In genomic region chr3:187518616-187519015, GRCh38 we compare ENCODE assay signal across 34 cellular contexts.
DNase-seq lines count a peak whose midpoint lies in the region; ATAC-seq, FAIRE-seq and TF ChIP-seq lines count a peak whose summit lies in the region.
"Had no signal": no experiment of that assay in that cellular context is flagged by ENCODE, and none has a peak within 500 bp of the region (broad histone marks: within the 10 kb centered on the region; RNA-seq: fewer than 3 reads in every experiment).

No MANE protein-coding gene starts in this region.

- no peak for TF ChIP-seq EP300 in K562 (IDR thresholded peaks at IDR 0.05; ENCODE audit: low read length)

- no peaks in the 10 kb centered on the region for H3K27me3 ChIP-seq in OCI-LY1 (ENCODE audit: insufficient read depth, low read length)
- no peaks in the 10 kb centered on the region for H3K27me3 ChIP-seq in K562 (ENCODE audit: control insufficient read depth in 2 of 2, insufficient read depth in 2 of 2, low read length in 2 of 2)
- H3K27me3 ChIP-seq in neuronal stem cell (ENCODE audit: control insufficient read depth in 3 of 3, insufficient read depth in 3 of 3, low read depth in 1 of 3, low read length in 3 of 3) = no peaks in the 10 kb centered on the region
- H3K27me3 ChIP-seq: ascending aorta, MG63, right atrium auricular region, testis had no signal

- no peaks in the 10 kb centered on the region for H3K9me2 ChIP-seq in OCI-LY1 (ENCODE audit: low read depth, low read length)

- TF ChIP-seq CTCF in HFFc6 (IDR thresholded peaks at IDR 0.05) (no peak), OCI-LY1 (IDR thresholded peaks at IDR 0.05; ENCODE audit: low read length) (no peak), K562 (IDR thresholded peaks at IDR 0.05 in 2 of 3, conservative IDR thresholded peaks at IDR 0.05 in 1 of 3; ENCODE audit: insufficient read depth in 2 of 3, low read depth in 1 of 3, low read length in 3 of 3) (no peak)

- no peaks in the 10 kb centered on the region for H3K36me3 ChIP-seq in OCI-LY1 (ENCODE audit: insufficient read depth, low read length)
- no peaks in the 10 kb centered on the region for H3K36me3 ChIP-seq in K562 (ENCODE audit: control insufficient read depth, insufficient read depth, low read length)
- H3K36me3 ChIP-seq in neuronal stem cell (replicated peaks in 1 of 2; ENCODE audit: control insufficient read depth in 2 of 2, insufficient read depth in 2 of 2, low read length in 2 of 2) = no peaks in the 10 kb centered on the region
- H3K36me3 ChIP-seq: ascending aorta, MG63, right atrium auricular region had no signal

- H3K4me1 ChIP-seq in OCI-LY1 (ENCODE audit: insufficient read depth, low read length, severe bottlenecking) (peaks cover 56% of the 10 kb centered on the region), K562 (replicated peaks in 1 of 2; ENCODE audit: control insufficient read depth in 2 of 2, insufficient read depth in 2 of 2, low read length in 2 of 2) (peaks cover 7 to 15% of the 10 kb centered on the region in 2 experiments), neuronal stem cell (ENCODE audit: control insufficient read depth in 2 of 2, insufficient read depth in 1 of 2, low read depth in 1 of 2, low read length in 2 of 2) (peaks cover 0 to 3% of the 10 kb centered on the region in 2 donors)
- H3K4me1 ChIP-seq: ascending aorta, right atrium auricular region had no signal

- H2BK120ac ChIP-seq in neuronal stem cell (ENCODE audit: low read depth, low read length) = no peak overlapping the region

- H3K4me3 ChIP-seq in OCI-LY1 (ENCODE audit: low read depth, low read length, poor library complexity, severe bottlenecking) = no peak overlapping the region
- H3K4me3 ChIP-seq in K562 = no peak overlapping the region
- no peak overlapping the region for H3K4me3 ChIP-seq in neuronal stem cell (ENCODE audit: low read length in 2 of 2)
- H3K4me3 ChIP-seq: ascending aorta, coronary artery, MG63, right atrium auricular region, testis had no signal

- DNase-seq in HFFc6 (no peak), K562 (ENCODE audit: extremely low read depth in 1 of 4, low spot score in 3 of 4) (no peak), neuronal stem cell (ENCODE audit: low spot score) (no peak)
- no peak for DNase-seq in stimulated activated naive CD8-positive, alpha-beta T cell treated with anti-CD3 and anti-CD28 coated beads, Interleukin-15, Interleukin-2, amounts not matched to agents 100 U/mL and 50 U/mL, for 24 hours
- DNase-seq in activated effector memory CD4-positive, alpha-beta T cell treated with Interleukin-2 at 50 U/mL for 16 hours = no peak
- DNase-seq in stimulated activated naive B cell treated with anti-CD40 and anti-IgM and Interleukin-4, amounts not matched to agents 10 μg/mL and 1 μg/mL and 100 μg/mL, for 72 hours = no peak
- DNase-seq: ACHN; activated CD4-positive, alpha-beta T cell treated with anti-CD3 and anti-CD28 coated beads, Interleukin-2, amount 50 U/mL, for 4 hours; activated CD8-positive, alpha-beta memory T cell treated with anti-CD3 and anti-CD28 coated beads, Interleukin-2, amount 10 ng/mL, durations not matched to agents 7 days and 5 days; activated gamma-delta T cell treated with Interleukin-2 at 50 U/mL for 16 hours; activated naive CD8-positive, alpha-beta T cell treated with anti-CD3 and anti-CD28 coated beads, Interleukin-2, amount 10 ng/mL, durations not matched to agents 7 days and 5 days; activated T-cell treated with anti-CD3 and anti-CD28 coated beads, Interleukin-2, amount 50 U/mL, for 4 hours; CD8-positive, alpha-beta memory T cell; effector memory CD4-positive, alpha-beta T cell; hypothalamus; immature natural killer cell; KG1; left colon; MG63; NCI-H2081 treated with DMSO at 0.1 percent for 48 hours; NCI-H446 treated with DMSO at 0.1 percent for 48 hours; posterior cingulate gyrus; SHP77 treated with DMSO at 0.1 percent for 48 hours; small intestine; testis had no signal

- H3K79me2 ChIP-seq in OCI-LY1 (ENCODE audit: insufficient read depth, low read length) (no peaks in the 10 kb centered on the region), K562 (ENCODE audit: control insufficient read depth, insufficient read depth, low read length) (no peaks in the 10 kb centered on the region)

- no peak overlapping the region for H3K18ac ChIP-seq in neuronal stem cell (ENCODE audit: low read length)

- no peak for TF ChIP-seq RAD21 in K562 (CRISPR knock-in tag; conservative IDR thresholded peaks at IDR 0.05 in 1 of 2, IDR thresholded peaks at IDR 0.05 in 1 of 2)

- H3K4me3 Mint-ChIP-seq in HFFc6 = peak overlapping the region; percentile 66; the same call in 1 of the 2 replicates
- H3K4me3 Mint-ChIP-seq in stimulated activated naive B cell treated with anti-CD40 and anti-IgM and Interleukin-4, amounts not matched to agents 10 μg/mL and 1 μg/mL and 100 μg/mL, for 72 hours = no peak overlapping the region
- H3K4me3 Mint-ChIP-seq: activated CD8-positive, alpha-beta memory T cell treated with anti-CD3 and anti-CD28 coated beads, Interleukin-2, amount 10 ng/mL, durations not matched to agents 7 days and 5 days; activated naive CD8-positive, alpha-beta T cell treated with anti-CD3 and anti-CD28 coated beads, Interleukin-2, amount 10 ng/mL, durations not matched to agents 7 days and 5 days; activated T-cell treated with anti-CD3 and anti-CD28 coated beads, Interleukin-2, amount 50 U/mL, for 4 hours; CD8-positive, alpha-beta memory T cell; immature natural killer cell; neural crest cell; stimulated activated naive CD8-positive, alpha-beta T cell treated with anti-CD3 and anti-CD28 coated beads, Interleukin-15, Interleukin-2, amounts not matched to agents 100 ng/mL and 50 ng/mL, for 24 hours had no signal

- H4K91ac ChIP-seq in neuronal stem cell (ENCODE audit: low read depth, low read length, poor library complexity) = no peak overlapping the region

- H3K4me2 ChIP-seq in OCI-LY1 (ENCODE audit: low read length) = peak overlapping the region; percentile 27
- no peak overlapping the region for H3K4me2 ChIP-seq in K562 (ENCODE audit: insufficient read depth, low read length)
- H3K4me2 ChIP-seq in neuronal stem cell (ENCODE audit: insufficient read depth, low read length, poor library complexity, severe bottlenecking) = no peak overlapping the region

- no peak overlapping the region for H2BK12ac ChIP-seq in neuronal stem cell (ENCODE audit: low read length)

- H3K27ac Mint-ChIP-seq in HFFc6 = peak overlapping the region; percentile 77; the same call in 1 of the 2 replicates
- H3K27ac Mint-ChIP-seq in stimulated activated naive B cell treated with anti-CD40 and anti-IgM and Interleukin-4, amounts not matched to agents 10 μg/mL and 1 μg/mL and 100 μg/mL, for 72 hours = no peak overlapping the region
- H3K27ac Mint-ChIP-seq: activated CD8-positive, alpha-beta memory T cell treated with anti-CD3 and anti-CD28 coated beads, Interleukin-2, amount 10 ng/mL, durations not matched to agents 7 days and 5 days; activated naive CD8-positive, alpha-beta T cell treated with anti-CD3 and anti-CD28 coated beads, Interleukin-2, amount 10 ng/mL, durations not matched to agents 7 days and 5 days; CD8-positive, alpha-beta memory T cell; immature natural killer cell; stimulated activated naive CD8-positive, alpha-beta T cell treated with anti-CD3 and anti-CD28 coated beads, Interleukin-15, Interleukin-2, amounts not matched to agents 100 ng/mL and 50 ng/mL, for 24 hours had no signal

- peaks cover 30% of the 10 kb centered on the region for H3K4me1 Mint-ChIP-seq in HFFc6 (ENCODE audit: low read depth)
- peaks cover 7 to 9% of the 10 kb centered on the region in 2 donors for H3K4me1 Mint-ChIP-seq in stimulated activated naive B cell treated with anti-CD40 and anti-IgM and Interleukin-4, amounts not matched to agents 10 μg/mL and 1 μg/mL and 100 μg/mL, for 72 hours
- H3K4me1 Mint-ChIP-seq: activated CD8-positive, alpha-beta memory T cell treated with anti-CD3 and anti-CD28 coated beads, Interleukin-2, amount 10 ng/mL, durations not matched to agents 7 days and 5 days; activated naive CD8-positive, alpha-beta T cell treated with anti-CD3 and anti-CD28 coated beads, Interleukin-2, amount 10 ng/mL, durations not matched to agents 7 days and 5 days; CD8-positive, alpha-beta memory T cell; immature natural killer cell had no signal

- no peak overlapping the region for H2AFZ ChIP-seq in OCI-LY1 (ENCODE audit: low read length)
- no peak overlapping the region for H2AFZ ChIP-seq in K562 (ENCODE audit: low read depth, low read length)
- H2AFZ ChIP-seq in neuronal stem cell (ENCODE audit: low read length) = no peak overlapping the region

- intact Hi-C loops in K562 (cut with micrococcal nuclease) = no loop called here

- no peak for TF ChIP-seq POLR2A in K562 (conservative IDR thresholded peaks at IDR 0.05)

- in situ Hi-C loops in K562 (cut with MboI) = no loop called here

- no peak overlapping the region for H3K14ac ChIP-seq in neuronal stem cell (ENCODE audit: low read length)

- H3K27ac ChIP-seq in OCI-LY1 (ENCODE audit: low read depth, low read length, poor library complexity, severe bottlenecking) = peak overlapping the region; percentile 92
- H3K27ac ChIP-seq in K562 (ENCODE audit: extremely low read depth, low read depth, low read length) = no peak overlapping the region
- H3K27ac ChIP-seq in neuronal stem cell (replicated peaks; ENCODE audit: low read length) = peak overlapping the region; percentile 77
- H3K27ac ChIP-seq: ascending aorta, coronary artery, epithelial cell of prostate, right atrium auricular region, testis had no signal

- no peaks in the 10 kb centered on the region for H3K9me3 ChIP-seq in OCI-LY1 (ENCODE audit: low read length)
- no peaks in the 10 kb centered on the region for H3K9me3 ChIP-seq in K562 (replicated peaks; ENCODE audit: control insufficient read depth, insufficient read depth, low read depth, low read length)
- peaks cover 0 to 6% of the 10 kb centered on the region in 2 donors for H3K9me3 ChIP-seq in neuronal stem cell (replicated peaks in 1 of 2; ENCODE audit: control insufficient read depth in 2 of 2, insufficient read depth in 1 of 2, low read depth in 1 of 2, low read length in 2 of 2)
- H3K9me3 ChIP-seq: ascending aorta, MG63, right atrium auricular region, testis had no signal

- H3K9ac ChIP-seq in OCI-LY1 (ENCODE audit: low read length) (no peak overlapping the region), K562 (ENCODE audit: insufficient read depth in 1 of 2, low read depth in 2 of 2, low read length in 2 of 2) (no peak overlapping the region), neuronal stem cell (ENCODE audit: low read depth, low read length, poor library complexity) (no peak overlapping the region)

- H3K36me3 Mint-ChIP-seq in HFFc6 (ENCODE audit: low read depth) = no peaks in the 10 kb centered on the region
- H3K36me3 Mint-ChIP-seq in stimulated activated naive B cell treated with anti-CD40 and anti-IgM and Interleukin-4, amounts not matched to agents 10 μg/mL and 1 μg/mL and 100 μg/mL, for 72 hours = no peaks in the 10 kb centered on the region
- H3K36me3 Mint-ChIP-seq: activated CD8-positive, alpha-beta memory T cell treated with anti-CD3 and anti-CD28 coated beads, Interleukin-2, amount 10 ng/mL, durations not matched to agents 7 days and 5 days; activated naive CD8-positive, alpha-beta T cell treated with anti-CD3 and anti-CD28 coated beads, Interleukin-2, amount 10 ng/mL, durations not matched to agents 7 days and 5 days; CD8-positive, alpha-beta memory T cell; immature natural killer cell had no signal

- no peaks in the 10 kb centered on the region for H4K20me1 ChIP-seq in OCI-LY1 (ENCODE audit: insufficient read depth, low read length)
- no peaks in the 10 kb centered on the region for H4K20me1 ChIP-seq in K562 (replicated peaks; ENCODE audit: control insufficient read depth, insufficient read depth, low read length)

- H2BK15ac ChIP-seq in neuronal stem cell (ENCODE audit: low read length) = no peak overlapping the region

- 0 out of 3 replicates have a peak, but pooled peaks have one; percentile 26 for ATAC-seq in K562
- ATAC-seq in stimulated activated naive CD8-positive, alpha-beta T cell treated with anti-CD3 and anti-CD28 coated beads, Interleukin-15, Interleukin-2, amounts not matched to agents 100 U/mL and 50 U/mL, for 24 hours = no peak
- no peak for ATAC-seq in stimulated activated naive B cell treated with anti-CD40 and anti-IgM and Interleukin-4, amounts not matched to agents 10 μg/mL and 1 μg/mL and 100 μg/mL, for 72 hours (replicated peaks)
- ATAC-seq: activated CD4-positive, CD25-positive, alpha-beta regulatory T cell treated with anti-CD3 and anti-CD28 coated beads, Interleukin-2, amount 50 U/mL, for 24 hours; activated CD8-positive, alpha-beta memory T cell treated with anti-CD3 and anti-CD28 coated beads, Interleukin-2, amount 10 ng/mL, durations not matched to agents 7 days and 5 days; activated T-cell treated with anti-CD3 and anti-CD28 coated beads, Interleukin-2, amount 50 U/mL, for 4 hours; left colon; Panc1 had no signal

- no peak overlapping the region for H4K8ac ChIP-seq in neuronal stem cell (ENCODE audit: low read depth, low read length)

- H3K79me1 ChIP-seq in neuronal stem cell (ENCODE audit: low read depth, low read length) = no peaks in the 10 kb centered on the region

- H3K27me3 Mint-ChIP-seq in HFFc6 (ENCODE audit: insufficient read depth) = no peaks in the 10 kb centered on the region
- no peaks in the 10 kb centered on the region for H3K27me3 Mint-ChIP-seq in stimulated activated naive B cell treated with anti-CD40 and anti-IgM and Interleukin-4, amounts not matched to agents 10 μg/mL and 1 μg/mL and 100 μg/mL, for 72 hours

- H3K9me1 ChIP-seq in K562 (ENCODE audit: control insufficient read depth, insufficient read depth, low read length) = no peaks in the 10 kb centered on the region

- no TSS peak for BruUV-seq in K562 (replicated peaks; lab: Mats Ljungman, UMichigan)

- H3K4ac ChIP-seq in neuronal stem cell (ENCODE audit: low read length) = no peak overlapping the region

- no peak overlapping the region for H3K23ac ChIP-seq in neuronal stem cell (ENCODE audit: low read depth, low read length, poor library complexity)

- 37% methylated on average over 3 of the region's 3 CpGs for WGBS in K562 (ENCODE audit: insufficient coverage, low coverage, missing lambda C conversion rate)
- no CpG with 5 or more reads among the region's 3 CpGs for WGBS in neuronal stem cell (ENCODE audit: extremely low coverage in 2 of 2, insufficient read length in 2 of 2, insufficient replicate concordance in 1 of 2), 2 donors

- no peaks in the 10 kb centered on the region for H3F3A ChIP-seq in OCI-LY1 (ENCODE audit: insufficient read depth, low read length)

- POLR2A ChIA-PET in K562 (lab: Yijun Ruan, JAX) = interaction anchor here (0.7 to 1.0 kb wide), 2 partner anchors 9 to 133 kb away, joined by 3 to 4 read pairs; no protein-coding TSS in a partner anchor

- no peak for FAIRE-seq in K562 (lab: Jason Lieb, UNC)
- FAIRE-seq: small intestine had no signal

- CTCF ChIA-PET in K562 (lab: Yijun Ruan, JAX; ENCODE audit: low intra/inter-chr PET ratio) = no interaction called here

- no peaks in the 10 kb centered on the region for H3K9me3 Mint-ChIP-seq in HFFc6
- no peaks in the 10 kb centered on the region for H3K9me3 Mint-ChIP-seq in stimulated activated naive B cell treated with anti-CD40 and anti-IgM and Interleukin-4, amounts not matched to agents 10 μg/mL and 1 μg/mL and 100 μg/mL, for 72 hours
- H3K9me3 Mint-ChIP-seq: activated naive CD8-positive, alpha-beta T cell treated with anti-CD3 and anti-CD28 coated beads, Interleukin-2, amount 10 ng/mL, durations not matched to agents 7 days and 5 days; activated T-cell treated with anti-CD3 and anti-CD28 coated beads, Interleukin-2, amount 50 U/mL, for 4 hours; CD8-positive, alpha-beta memory T cell; immature natural killer cell; neural crest cell; stimulated activated naive CD8-positive, alpha-beta T cell treated with anti-CD3 and anti-CD28 coated beads, Interleukin-15, Interleukin-2, amounts not matched to agents 100 ng/mL and 50 ng/mL, for 24 hours had no signal

- no peak overlapping the region for H2AK5ac ChIP-seq in neuronal stem cell (ENCODE audit: low read depth, low read length)

- H2BK5ac ChIP-seq in neuronal stem cell (ENCODE audit: low read length) = no peak overlapping the region
